In the genomic region with DNA sequence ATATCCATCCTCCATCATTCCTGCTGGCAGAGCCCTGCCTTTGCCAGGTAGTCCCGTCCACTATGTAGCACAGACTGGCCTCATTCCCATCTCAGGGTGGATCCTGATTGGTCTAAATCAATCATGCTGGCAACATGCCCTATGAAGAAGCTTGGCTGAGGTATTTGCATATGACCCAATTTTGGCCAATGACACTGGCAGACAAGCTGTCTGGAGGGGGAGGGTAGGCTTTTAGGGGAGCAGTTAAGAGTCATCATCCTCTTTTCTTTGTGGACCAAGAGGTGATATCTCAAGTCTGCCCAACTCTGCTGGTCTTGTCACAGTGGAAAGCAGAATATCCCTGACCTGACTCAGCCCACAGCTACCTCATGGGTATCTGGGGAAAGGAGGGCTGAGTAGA, we compare ENCODE assay signal across 25 cellular contexts. TPM values are rescaled to one million over a fixed set of nuclear protein-coding genes. Genes with fewer than 3 reads are reported as not detected.
A peak's percentile ranks its signal among the peaks of the same experiment; 100 is the strongest.
DNase-seq lines count a peak whose midpoint lies in the region; ATAC-seq and TF ChIP-seq lines count a peak whose summit lies in the region.
"Had no signal": no experiment of that assay in that cellular context is flagged by ENCODE, and none has a peak within 500 bp of the region (broad histone marks: within the 10 kb centered on the region; RNA-seq: fewer than 3 reads in every experiment).

No MANE protein-coding gene starts in this region.

- H3K4me2 ChIP-seq in GM23338: no peak overlapping the region
- H3K4me2 ChIP-seq: A549, neural progenitor cell had no signal

- no peaks in the 10 kb centered on the region for H3K79me2 ChIP-seq in GM23338 (replicated peaks; ENCODE audit: insufficient read depth)

- no peak overlapping the region for H3K27ac Mint-ChIP-seq in GM23338
- H3K27ac Mint-ChIP-seq in activated T-helper 17 cell treated with anti-CD3 and anti-CD28 coated beads, Interleukin-2, amount 50 U/mL, for 72 hours: no peak overlapping the region
- H3K27ac Mint-ChIP-seq in naive thymus-derived CD4-positive, alpha-beta T cell: no peak overlapping the region
- H3K27ac Mint-ChIP-seq: activated T-helper 1 cell treated with anti-CD3 and anti-CD28 coated beads, Interleukin-12 subunit alpha, Interleukin-12 subunit beta, Interleukin-2, Interleukin-4 antibody, amounts not matched to agents 30 ng/mL and 10 ng/mL and 1 ng/mL, durations not matched to agents 14 hours and 24 hours and 36 hours; mesothelial cell of epicardium; neural progenitor cell had no signal

- TF ChIP-seq POLR2A in stomach (IDR thresholded peaks at IDR 0.05): no peak

- H3K4me3 Mint-ChIP-seq in GM23338: no peak overlapping the region
- no peak overlapping the region for H3K4me3 Mint-ChIP-seq in activated T-helper 17 cell treated with anti-CD3 and anti-CD28 coated beads, Interleukin-2, amount 50 U/mL, for 72 hours
- H3K4me3 Mint-ChIP-seq in naive thymus-derived CD4-positive, alpha-beta T cell: no peak overlapping the region
- H3K4me3 Mint-ChIP-seq: mesothelial cell of epicardium, neural progenitor cell had no signal

- H3K27me3 ChIP-seq in GM23338 (ENCODE audit: insufficient read depth) (no peaks in the 10 kb centered on the region), stomach (no peaks in the 10 kb centered on the region)
- H3K27me3 ChIP-seq in naive thymus-derived CD4-positive, alpha-beta T cell (ENCODE audit: control insufficient read depth in 2 of 2, insufficient read depth in 2 of 2, low read length in 2 of 2): no peaks in the 10 kb centered on the region
- H3K27me3 ChIP-seq: heart right ventricle, neural progenitor cell, upper lobe of right lung had no signal

- peaks cover 2% of the 10 kb centered on the region for H3K27me3 Mint-ChIP-seq in GM23338 (ENCODE audit: insufficient read depth, low read depth, poor library complexity)
- no peaks in the 10 kb centered on the region for H3K27me3 Mint-ChIP-seq in activated T-helper 17 cell treated with anti-CD3 and anti-CD28 coated beads, Interleukin-2, amount 50 U/mL, for 72 hours
- peaks cover 0 to 24% (median 4%) of the 10 kb centered on the region in 5 donors for H3K27me3 Mint-ChIP-seq in naive thymus-derived CD4-positive, alpha-beta T cell
- H3K27me3 Mint-ChIP-seq: central memory CD8-positive, alpha-beta T cell had no signal

- TF ChIP-seq EP300 in stomach (IDR thresholded peaks at IDR 0.05): no peak

- WGBS in stomach, 5 donors: 52 to 78% (median 61%) methylated on average over 1 of the region's 1 CpG

- POLR2A ChIA-PET in naive thymus-derived CD4-positive, alpha-beta T cell (lab: Charles Lee): interaction anchor here (1.5 to 1.8 kb wide), 2 partner anchors 16 to 33 kb away, joined by 4 to 6 read pairs; partner anchors contain the start of genes CREBZF and TMEM126A

- DNase-seq in NCI-H2227 (lab: John Stamatoyannopoulos, UW; ENCODE audit: unreplicated experiment) (peak; percentile 12), NCI-H2227 treated with DMSO at 0.1 percent for 48 hours (lab: John Stamatoyannopoulos, UW) (no peak), GM23338 (ENCODE audit: low spot score) (peak; percentile 55), stomach (no peak), mesenteric fat pad (ENCODE audit: low spot score) (no peak)
- no peak for DNase-seq in naive thymus-derived CD4-positive, alpha-beta T cell
- DNase-seq: DMS79 treated with DMSO at 0.1 percent for 48 hours; effector memory CD4-positive, alpha-beta T cell; heart right ventricle; NCI-H1436 treated with DMSO at 0.1 percent for 48 hours; PC-3; stimulated activated CD4-positive, alpha-beta T cell treated with anti-CD3 and anti-CD28 coated beads, Interleukin-12 subunit alpha, Interleukin-12 subunit beta, amount 100 ng/mL, for 4 hours; stimulated activated naive CD4-positive, alpha-beta T cell; upper lobe of right lung had no signal

- H3K4me3 ChIP-seq in GM23338 (no peak overlapping the region), stomach (no peak overlapping the region)
- H3K4me3 ChIP-seq in naive thymus-derived CD4-positive, alpha-beta T cell (ENCODE audit: low read length): no peak overlapping the region
- H3K4me3 ChIP-seq: A549, heart right ventricle, neural progenitor cell, upper lobe of right lung had no signal

- no peaks in the 10 kb centered on the region for H4K20me1 ChIP-seq in GM23338 (replicated peaks; ENCODE audit: insufficient read depth)

- H3K4me1 ChIP-seq in GM23338 (ENCODE audit: insufficient read depth) (peaks cover 12% of the 10 kb centered on the region), stomach (peaks cover 9 to 32% (median 22%) of the 10 kb centered on the region in 4 donors)
- H3K4me1 ChIP-seq in naive thymus-derived CD4-positive, alpha-beta T cell (ENCODE audit: control insufficient read depth in 2 of 2, insufficient read depth in 2 of 2, low read length in 2 of 2): no peaks in the 10 kb centered on the region
- H3K4me1 ChIP-seq: A549 had no signal

- peaks cover 20% of the 10 kb centered on the region for H3K4me1 Mint-ChIP-seq in GM23338
- H3K4me1 Mint-ChIP-seq in activated T-helper 17 cell treated with anti-CD3 and anti-CD28 coated beads, Interleukin-2, amount 50 U/mL, for 72 hours: peaks cover 13% of the 10 kb centered on the region
- peaks cover 10 to 27% (median 14%) of the 10 kb centered on the region in 7 donors for H3K4me1 Mint-ChIP-seq in naive thymus-derived CD4-positive, alpha-beta T cell

- no peaks in the 10 kb centered on the region for H3K36me3 ChIP-seq in GM23338 (ENCODE audit: insufficient read depth)
- H3K36me3 ChIP-seq in naive thymus-derived CD4-positive, alpha-beta T cell (ENCODE audit: control insufficient read depth in 2 of 3, insufficient read depth in 3 of 3, low read length in 3 of 3): no peaks in the 10 kb centered on the region
- no peaks in the 10 kb centered on the region for H3K36me3 ChIP-seq in stomach
- H3K36me3 ChIP-seq: heart right ventricle, neural progenitor cell, upper lobe of right lung had no signal

- H3F3A ChIP-seq in GM23338 (replicated peaks; ENCODE audit: low read depth): no peaks in the 10 kb centered on the region

- ATAC-seq in GM23338: peak; percentile 83
- ATAC-seq in activated T-helper 17 cell treated with anti-CD3 and anti-CD28 coated beads, Interleukin-2, amount 50 U/mL, for 72 hours (replicated peaks): peak; percentile 77
- ATAC-seq in naive thymus-derived CD4-positive, alpha-beta T cell: peak; percentile 20
- no peak for ATAC-seq in HG03354 (IDR thresholded peaks at IDR 0.05; ENCODE audit: poor library complexity, severe bottlenecking, unreplicated experiment)
- ATAC-seq: A549, heart right ventricle, PC-3, upper lobe of right lung had no signal

- no peaks in the 10 kb centered on the region for H3K9me3 Mint-ChIP-seq in GM23338
- no peaks in the 10 kb centered on the region for H3K9me3 Mint-ChIP-seq in activated T-helper 17 cell treated with anti-CD3 and anti-CD28 coated beads, Interleukin-2, amount 50 U/mL, for 72 hours
- H3K9me3 Mint-ChIP-seq in naive thymus-derived CD4-positive, alpha-beta T cell: peaks cover 0 to 2% (median 0%) of the 10 kb centered on the region in 11 donors
- H3K9me3 Mint-ChIP-seq: activated T-helper 1 cell treated with anti-CD3 and anti-CD28 coated beads, Interleukin-12 subunit alpha, Interleukin-12 subunit beta, Interleukin-2, Interleukin-4 antibody, amounts not matched to agents 30 ng/mL and 10 ng/mL and 1 ng/mL, durations not matched to agents 14 hours and 24 hours and 36 hours; central memory CD8-positive, alpha-beta T cell; mesothelial cell of epicardium; neural progenitor cell had no signal

- CTCF ChIA-PET in naive thymus-derived CD4-positive, alpha-beta T cell (lab: Charles Lee): no interaction called here

- H3K27ac ChIP-seq in GM23338 (ENCODE audit: low read depth) (no peak overlapping the region), stomach (no peak overlapping the region)
- H3K27ac ChIP-seq in naive thymus-derived CD4-positive, alpha-beta T cell (ENCODE audit: low read depth, low read length): no peak overlapping the region
- H3K27ac ChIP-seq: A549, C4-2B, heart right ventricle, neural progenitor cell, upper lobe of right lung had no signal

- H3K36me3 Mint-ChIP-seq in GM23338 (ENCODE audit: low read depth): no peaks in the 10 kb centered on the region; the same call in 2 of the 3 replicates
- peaks cover 5% of the 10 kb centered on the region for H3K36me3 Mint-ChIP-seq in activated T-helper 17 cell treated with anti-CD3 and anti-CD28 coated beads, Interleukin-2, amount 50 U/mL, for 72 hours (ENCODE audit: low read depth)
- peaks cover 0 to 5% (median 0%) of the 10 kb centered on the region in 5 donors for H3K36me3 Mint-ChIP-seq in naive thymus-derived CD4-positive, alpha-beta T cell
- H3K36me3 Mint-ChIP-seq: mesothelial cell of epicardium, neural progenitor cell had no signal

- TF ChIP-seq CTCF in GM23338 (conservative IDR thresholded peaks at IDR 0.05; ENCODE audit: low read depth in 2 of 2): no peak
- TF ChIP-seq CTCF in stomach (IDR thresholded peaks at IDR 0.05): no peak

- H2AFZ ChIP-seq in GM23338: no peak overlapping the region

- H3K9me3 ChIP-seq in naive thymus-derived CD4-positive, alpha-beta T cell (ENCODE audit: control insufficient read depth in 2 of 3, low read length in 3 of 3): no peaks in the 10 kb centered on the region
- no peaks in the 10 kb centered on the region for H3K9me3 ChIP-seq in stomach
- H3K9me3 ChIP-seq: A549, heart right ventricle, upper lobe of right lung had no signal

- intact Hi-C loops in naive thymus-derived CD4-positive, alpha-beta T cell (cut with micrococcal nuclease): no loop called here
- intact Hi-C loops in stomach (cut with DNase I; ENCODE audit: low total_unique reads): no loop called here

- no peaks in the 10 kb centered on the region for H3K9me2 ChIP-seq in GM23338 (ENCODE audit: insufficient read depth)

RNA-seq across cellular contexts. Expression of gene CCDC89, which starts 5.1 kb away (rescaled TPM):
- 0.31 TPM in 1 of 2 replicates, not detected in the other for total RNA-seq in GM23338 (2014; rRNA removed; shearing (Covaris generic))
- polyA plus RNA-seq in GM23338 (2016; fragmentation: Nextera tagmentation; extraction: Ambion mirVana) (not detected in 2 replicates), stomach (under 1 TPM; 0.25 to 0.46 (median 0.37) TPM)
- total RNA-seq in activated T-helper 17 cell treated with anti-CD3 and anti-CD28 coated beads, Interleukin-2, amount 50 U/mL, for 72 hours: not detected
- 1 to 10 TPM in 1 of 5 experiments, under 1 TPM in 1, not detected in 3; 0.73 to 1.2 TPM for total RNA-seq in naive thymus-derived CD4-positive, alpha-beta T cell
- not detected for polyA plus RNA-seq in naive thymus-derived CD4-positive, alpha-beta T cell
- total RNA-seq in stomach (10 to 100 TPM in 1 of 5 donors, 1 to 10 TPM in 3, under 1 TPM in 1; 0.58 to 10.4 (median 4.2) TPM), mesenteric fat pad (0.84 TPM)
- total RNA-seq: NCI-H460 had no signal

RNA-seq across cellular contexts. Expression of gene CREBZF, which starts 16.0 kb away (rescaled TPM):
- total RNA-seq in GM23338 (2014; rRNA removed; shearing (Covaris generic)): 64.3 and 82.2 TPM in 2 replicates
- polyA plus RNA-seq in GM23338 (2016; fragmentation: Nextera tagmentation; extraction: Ambion mirVana): 32.3 and 34.8 TPM in 2 replicates
- total RNA-seq in activated T-helper 17 cell treated with anti-CD3 and anti-CD28 coated beads, Interleukin-2, amount 50 U/mL, for 72 hours: 10 to 100 TPM; 47.5 to 56.7 TPM
- total RNA-seq in naive thymus-derived CD4-positive, alpha-beta T cell: 100 to 1,000 TPM in 2 of 5 experiments, 10 to 100 TPM in 3; 56.9 to 114 (median 59.7) TPM
- polyA plus RNA-seq in naive thymus-derived CD4-positive, alpha-beta T cell: 10 to 100 TPM; 13.0 to 16.8 TPM
- 100 to 1,000 TPM in 4 of 5 donors, 10 to 100 TPM in 1; 53.6 to 387 (median 130) TPM for total RNA-seq in stomach
- 10 to 100 TPM; 12.5 to 20.6 (median 14.6) TPM for polyA plus RNA-seq in stomach
- total RNA-seq in mesenteric fat pad: 25.1 TPM

RNA-seq across cellular contexts. Expression of gene TMEM126A, which starts 33.1 kb away (rescaled TPM):
- total RNA-seq in GM23338 (2014; rRNA removed; shearing (Covaris generic)): 24.7 and 29.5 TPM in 2 replicates
- polyA plus RNA-seq in GM23338 (2016; fragmentation: Nextera tagmentation; extraction: Ambion mirVana): 70.2 and 71.1 TPM in 2 replicates
- total RNA-seq in activated T-helper 17 cell treated with anti-CD3 and anti-CD28 coated beads, Interleukin-2, amount 50 U/mL, for 72 hours: 10 to 100 TPM; 28.4 to 56.4 TPM
- 10 to 100 TPM; 17.8 to 40.8 (median 18.9) TPM for total RNA-seq in naive thymus-derived CD4-positive, alpha-beta T cell
- polyA plus RNA-seq in naive thymus-derived CD4-positive, alpha-beta T cell: 10 to 100 TPM; 63.0 to 68.0 TPM
- 10 to 100 TPM in 3 of 5 donors, 1 to 10 TPM in 1, not detected in 1; 5.8 to 37.5 (median 20.1) TPM for total RNA-seq in stomach
- 10 to 100 TPM; 55.0 to 63.6 (median 56.0) TPM for polyA plus RNA-seq in stomach
- total RNA-seq in mesenteric fat pad: 36.6 TPM

RNA-seq across cellular contexts. Expression of gene TMEM126B, which starts 52.5 kb away (rescaled TPM):
- total RNA-seq in GM23338 (2014; rRNA removed; shearing (Covaris generic)): 93.0 and 96.1 TPM in 2 replicates
- 169 and 176 TPM in 2 replicates for polyA plus RNA-seq in GM23338 (2016; fragmentation: Nextera tagmentation; extraction: Ambion mirVana)
- 10 to 100 TPM; 48.9 to 64.9 TPM for total RNA-seq in activated T-helper 17 cell treated with anti-CD3 and anti-CD28 coated beads, Interleukin-2, amount 50 U/mL, for 72 hours
- total RNA-seq in naive thymus-derived CD4-positive, alpha-beta T cell: 10 to 100 TPM; 22.1 to 50.4 (median 36.4) TPM
- polyA plus RNA-seq in naive thymus-derived CD4-positive, alpha-beta T cell: 10 to 100 TPM; 47.1 to 59.3 TPM
- 100 to 1,000 TPM in 1 of 5 donors, 10 to 100 TPM in 3, 1 to 10 TPM in 1; 4.3 to 104 (median 54.3) TPM for total RNA-seq in stomach
- 10 to 100 TPM; 55.1 to 93.0 (median 64.2) TPM for polyA plus RNA-seq in stomach
- total RNA-seq in mesenteric fat pad: 44.5 TPM

RNA-seq across cellular contexts. Expression of gene DLG2, which starts 53.8 kb away (rescaled TPM):
- 14.4 and 19.8 TPM in 2 replicates for total RNA-seq in GM23338 (2014; rRNA removed; shearing (Covaris generic))
- 13.0 and 21.5 TPM in 2 replicates for polyA plus RNA-seq in GM23338 (2016; fragmentation: Nextera tagmentation; extraction: Ambion mirVana)
- 1 to 10 TPM; 1.5 to 1.9 TPM for total RNA-seq in activated T-helper 17 cell treated with anti-CD3 and anti-CD28 coated beads, Interleukin-2, amount 50 U/mL, for 72 hours
- total RNA-seq in naive thymus-derived CD4-positive, alpha-beta T cell: 1 to 10 TPM; 1.1 to 6.1 (median 3.8) TPM
- under 1 TPM; 0.64 to 0.76 TPM for polyA plus RNA-seq in naive thymus-derived CD4-positive, alpha-beta T cell
- 10 to 100 TPM in 1 of 5 donors, 1 to 10 TPM in 4; 1.8 to 19.1 (median 4.3) TPM for total RNA-seq in stomach
- 1 to 10 TPM; 1.3 to 4.1 (median 1.6) TPM for polyA plus RNA-seq in stomach
- total RNA-seq in mesenteric fat pad: 2.8 TPM
- total RNA-seq: M059J, SK-MEL-5 had no signal

Comparison
In these comparisons a context has a peak if more than half of its experiments do, and no peak if none do; other contexts are left out.
1. DNase-seq: peak in NCI-H2227 (single experiment) and GM23338 (single experiment); none in NCI-H2227 treated with DMSO at 0.1 percent for 48 hours (single experiment), naive thymus-derived CD4-positive, alpha-beta T cell (0 of 9), stomach (single experiment) and mesenteric fat pad (single experiment).